Comparison of ENCODE assay signal across 14 cellular contexts in the genomic region with DNA sequence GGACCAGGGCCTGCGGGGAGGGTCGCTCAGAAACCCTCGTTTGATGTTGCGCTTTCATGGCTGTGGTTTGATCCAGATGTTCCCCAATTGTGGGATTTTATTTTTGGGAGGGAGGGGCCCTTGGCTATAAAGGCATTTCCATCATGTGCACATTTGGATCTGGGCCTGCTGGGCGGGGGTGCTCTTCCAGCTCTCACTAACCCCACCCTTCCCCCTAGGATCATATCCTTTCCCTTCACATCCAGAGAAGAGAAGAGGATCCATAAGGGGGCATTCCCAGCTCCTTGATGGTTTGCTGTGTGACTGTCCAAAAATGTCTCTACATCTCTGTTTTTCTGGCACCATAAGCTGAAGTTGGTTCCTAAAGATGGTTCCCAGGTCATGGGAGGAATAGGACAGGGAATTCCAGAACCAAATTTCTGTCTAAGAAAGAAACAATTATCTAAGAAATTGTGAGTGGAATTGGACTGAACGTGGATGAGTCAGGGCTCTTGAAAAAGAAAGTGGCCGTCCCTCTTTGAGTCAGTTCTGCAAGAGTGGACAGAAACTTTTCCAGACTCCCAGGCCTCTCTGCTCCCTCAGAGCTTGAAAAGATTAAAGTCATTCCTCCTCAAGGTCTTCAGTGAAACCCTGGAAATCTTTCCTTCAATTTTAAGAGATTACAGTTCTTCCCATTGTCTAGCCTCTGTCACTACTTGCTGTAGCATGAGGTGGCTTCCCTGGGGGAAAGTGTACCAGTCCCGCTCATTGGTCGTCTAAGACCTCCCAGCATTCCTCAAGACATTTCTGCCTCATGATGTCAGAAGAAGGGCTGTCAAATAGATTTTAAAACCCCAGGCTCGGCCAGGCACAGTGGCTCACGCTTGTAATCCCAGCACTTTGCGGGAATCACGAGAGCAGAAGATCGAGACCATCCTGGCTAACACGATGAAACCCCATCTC. TPM values are rescaled to one million over a fixed set of nuclear protein-coding genes. Genes with fewer than 3 reads are reported as not detected.
DNase-seq lines count a peak whose midpoint lies in the region; ATAC-seq, FAIRE-seq and TF ChIP-seq lines count a peak whose summit lies in the region.
"Had no signal": no experiment of that assay in that cellular context is flagged by ENCODE, and none has a peak within 500 bp of the region (broad histone marks: within the 10 kb centered on the region; RNA-seq: fewer than 3 reads in every experiment).

No MANE protein-coding gene starts in this region.

- H3K4me1 ChIP-seq in GM23338 (ENCODE audit: insufficient read depth) (no peaks in the 10 kb centered on the region; the same call in 1 of the 2 replicates), H1 (replicated peaks in 1 of 4; ENCODE audit: control insufficient read depth in 3 of 4, insufficient read depth in 4 of 4, low read length in 3 of 4) (peaks cover 0 to 9% (median 2%) of the 10 kb centered on the region in 4 experiments; a peak in 3 of 7 replicates), lower lobe of right lung (no peaks in the 10 kb centered on the region), thoracic aorta (ENCODE audit: control insufficient read depth in 1 of 2, low read depth in 2 of 2) (peaks cover 17 to 28% of the 10 kb centered on the region in 2 donors)

- no peak for TF ChIP-seq POLR2A in H1 (IDR thresholded peaks at IDR 0.05; ENCODE audit: control extremely low read depth in 1 of 2, low read depth in 2 of 2, low read length in 2 of 2)

- peaks cover 9% of the 10 kb centered on the region; the same call in 2 of the 3 replicates for H3K4me1 Mint-ChIP-seq in GM23338

- H3K27me3 ChIP-seq in GM23338 (ENCODE audit: insufficient read depth) = peaks cover 69% of the 10 kb centered on the region
- H3K27me3 ChIP-seq in H1 (replicated peaks in 1 of 4; ENCODE audit: control insufficient read depth in 3 of 4, extremely low read depth in 1 of 4, insufficient read depth in 3 of 4, low read length in 3 of 4) = peaks cover 0 to 47% (median 20%) of the 10 kb centered on the region in 4 experiments; a peak in 6 of 7 replicates
- H3K27me3 ChIP-seq in lower lobe of right lung (ENCODE audit: low read depth) = no peaks in the 10 kb centered on the region
- H3K27me3 ChIP-seq in thoracic aorta (replicated peaks; ENCODE audit: insufficient read depth) = no peaks in the 10 kb centered on the region

- H3K9ac ChIP-seq in H1 (replicated peaks in 1 of 4; ENCODE audit: extremely low read depth in 1 of 4, low read depth in 3 of 4, low read length in 3 of 4) = no peak overlapping the region

- WGBS in H1 (ENCODE audit: extremely low coverage in 1 of 2, insufficient coverage in 1 of 2, insufficient read length in 1 of 2, insufficient replicate concordance in 2 of 2, low coverage in 1 of 2, low lambda C conversion rate in 2 of 2, missing lambda C conversion rate in 1 of 2), 2 experiments = 87% methylated on average over 15 of the region's 15 CpGs; no CpG with 5 or more reads in 1 of the 2 experiments

- H3K4me3 ChIP-seq in GM23338 (no peak overlapping the region), H1 (ENCODE audit: extremely low read depth in 1 of 4, insufficient read depth in 2 of 4, low read depth in 3 of 4, low read length in 4 of 4) (no peak overlapping the region), lower lobe of right lung (no peak overlapping the region), thoracic aorta (peak overlapping the region; percentile 52)

- H3K56ac ChIP-seq in H1 (replicated peaks; ENCODE audit: insufficient read length, low read depth, low read length) = no peak overlapping the region

- H2AFZ ChIP-seq in GM23338 (0 out of 2 replicates have a peak overlapping the region, but pooled peaks have one; percentile 69), H1 (ENCODE audit: low read length) (no peak overlapping the region)

- no peak for TF ChIP-seq RAD21 in H1 (IDR thresholded peaks at IDR 0.05 in 1 of 2, conservative IDR thresholded peaks at IDR 0.05 in 1 of 2; ENCODE audit: low read depth in 2 of 2, low read length in 2 of 2)

- no peak overlapping the region for H3K18ac ChIP-seq in H1 (ENCODE audit: extremely low read depth, low read length)

- no peaks in the 10 kb centered on the region for H3K36me3 Mint-ChIP-seq in GM23338 (ENCODE audit: low read depth)

- no peak overlapping the region for H3K27ac Mint-ChIP-seq in GM23338
- H3K27ac Mint-ChIP-seq: activated CD8-positive, alpha-beta T cell treated with anti-CD3 and anti-CD28 coated beads, Interleukin-2, amount 10 ng/mL, durations not matched to agents 7 days and 5 days had no signal

- no peak overlapping the region for H2BK12ac ChIP-seq in H1 (ENCODE audit: low read depth, low read length)

- H4K5ac ChIP-seq in H1 (ENCODE audit: insufficient read length, low read depth, low read length) = no peak overlapping the region

- ATAC-seq in GM23338 (no peak), lower lobe of right lung (no peak), thoracic aorta (ENCODE audit: insufficient number of reproducible peaks, low FRiP score, low read depth) (peak; percentile 66), GM21737 (IDR thresholded peaks at IDR 0.05; ENCODE audit: unreplicated experiment) (no peak)
- ATAC-seq: activated CD8-positive, alpha-beta T cell treated with anti-CD3 and anti-CD28 coated beads, Interleukin-2, amount 10 ng/mL, durations not matched to agents 7 days and 5 days had no signal

- no peak overlapping the region for H4K91ac ChIP-seq in H1 (replicated peaks; ENCODE audit: insufficient read length, low read length)

- H3K23me2 ChIP-seq in H1 (ENCODE audit: low read depth, low read length) = no peaks in the 10 kb centered on the region

- intact Hi-C loops in lower lobe of right lung (cut with DNase I) = no loop called here

- no peaks in the 10 kb centered on the region for H3K9me2 ChIP-seq in GM23338 (ENCODE audit: insufficient read depth)

- no peak for DNase-seq in GM23338 (ENCODE audit: low spot score)
- no peak for DNase-seq in H1 (ENCODE audit: low read depth in 1 of 2, low spot score in 2 of 2)
- no peak for DNase-seq in lower lobe of right lung
- no peak for DNase-seq in thoracic aorta (ENCODE audit: low spot score)
- no peak for DNase-seq in NCI-H1694 (lab: John Stamatoyannopoulos, UW)
- no peak for DNase-seq in NCI-H226
- DNase-seq in hippocampal formation (lab: John Stamatoyannopoulos, UW) = no peak
- DNase-seq: activated CD8-positive, alpha-beta T cell treated with anti-CD3 and anti-CD28 coated beads, Interleukin-2, amount 10 ng/mL, durations not matched to agents 7 days and 5 days; NCI-H1436; NCI-H774; SW 1271 had no signal

- no peak for FAIRE-seq in H1 (lab: Jason Lieb, UNC)
- FAIRE-seq: kidney, urothelium cell line had no signal

- H4K20me1 ChIP-seq in GM23338 (replicated peaks; ENCODE audit: insufficient read depth) = no peaks in the 10 kb centered on the region
- H4K20me1 ChIP-seq in H1 (replicated peaks in 1 of 2; ENCODE audit: control insufficient read depth in 1 of 2, insufficient read depth in 2 of 2, low read length in 2 of 2) = no peaks in the 10 kb centered on the region

- H2BK20ac ChIP-seq in H1 (ENCODE audit: low read length) = no peak overlapping the region

- no peak overlapping the region for H3K14ac ChIP-seq in H1 (ENCODE audit: insufficient read length)

- no peak overlapping the region for H4K8ac ChIP-seq in H1 (ENCODE audit: extremely low read depth, insufficient read depth, low read length)

- no peak overlapping the region for H2AK5ac ChIP-seq in H1 (ENCODE audit: low read depth, low read length)

- no peak for TF ChIP-seq EP300 in H1 (IDR thresholded peaks at IDR 0.05; ENCODE audit: borderline replicate concordance in 1 of 2, low read depth in 2 of 2, low read length in 2 of 2)

- H3K79me2 ChIP-seq in GM23338 (replicated peaks; ENCODE audit: insufficient read depth) (no peaks in the 10 kb centered on the region), H1 (ENCODE audit: control insufficient read depth in 1 of 2, insufficient read depth in 2 of 2, low read length in 2 of 2) (no peaks in the 10 kb centered on the region)

- no peak overlapping the region for H3K27ac ChIP-seq in GM23338 (ENCODE audit: low read depth)
- H3K27ac ChIP-seq in H1 (ENCODE audit: low read depth, low read length) = no peak overlapping the region
- peak overlapping the region; percentile 36 for H3K27ac ChIP-seq in lower lobe of right lung
- peak overlapping the region; percentile 74 to 93 for H3K27ac ChIP-seq in thoracic aorta

- H2BK15ac ChIP-seq in H1 (ENCODE audit: low read length) = no peak overlapping the region

- H2BK5ac ChIP-seq in H1 (ENCODE audit: low read depth, low read length) = no peak overlapping the region

- no peak for TF ChIP-seq CTCF in GM23338 (conservative IDR thresholded peaks at IDR 0.05; ENCODE audit: low read depth in 2 of 2)
- TF ChIP-seq CTCF in H1 (IDR thresholded peaks at IDR 0.05; ENCODE audit: control extremely low read depth in 1 of 3, insufficient read depth in 1 of 3, low read depth in 1 of 3, low read length in 3 of 3) = no peak
- TF ChIP-seq CTCF in lower lobe of right lung (IDR thresholded peaks at IDR 0.05) = no peak
- TF ChIP-seq CTCF in thoracic aorta (IDR thresholded peaks at IDR 0.05) = no peak

- CTCF ChIA-PET in H1 (lab: Charles Lee; ENCODE audit: partially characterized antibody) = interaction anchor here (0.7 to 20.5 kb wide), 16 partner anchors 8 to 194 kb away, joined by 3 to 242 read pairs (median 5); partner anchors contain the start of genes HOXC4, HOXC5, HOXC8 and SMUG1

- no peak overlapping the region for H3K4ac ChIP-seq in H1 (replicated peaks; ENCODE audit: insufficient read length, low read depth, low read length)

- H3K4me2 ChIP-seq in GM23338 (peak overlapping the region; percentile 49; the same call in 1 of the 2 replicates), H1 (ENCODE audit: insufficient read depth in 1 of 2, low read depth in 2 of 2, low read length in 2 of 2) (peak overlapping the region in 1 of 2 experiments; percentile 25; a peak in 2 of 4 replicates)

- H3F3A ChIP-seq in GM23338 (replicated peaks; ENCODE audit: low read depth) = no peaks in the 10 kb centered on the region

- H3K36me3 ChIP-seq in GM23338 (ENCODE audit: insufficient read depth) (no peaks in the 10 kb centered on the region), H1 (ENCODE audit: control insufficient read depth in 2 of 4, insufficient read depth in 4 of 4, low read length in 3 of 4) (no peaks in the 10 kb centered on the region), lower lobe of right lung (no peaks in the 10 kb centered on the region), thoracic aorta (no peaks in the 10 kb centered on the region)

- no peak overlapping the region for H3K23ac ChIP-seq in H1 (ENCODE audit: insufficient read length)

- peaks cover 31% of the 10 kb centered on the region for H3K27me3 Mint-ChIP-seq in GM23338 (ENCODE audit: insufficient read depth, low read depth, poor library complexity)

- H3K9me3 Mint-ChIP-seq in GM23338 = no peaks in the 10 kb centered on the region

- no peak overlapping the region for H2BK120ac ChIP-seq in H1 (replicated peaks; ENCODE audit: low read depth, low read length)

- H3K9me3 ChIP-seq in H1 (ENCODE audit: insufficient read depth in 2 of 2, low read depth in 1 of 2, low read length in 1 of 2) (no peaks in the 10 kb centered on the region), lower lobe of right lung (no peaks in the 10 kb centered on the region), thoracic aorta (no peaks in the 10 kb centered on the region)

- no peaks in the 10 kb centered on the region for H3K79me1 ChIP-seq in H1 (ENCODE audit: low read depth, low read length)

- H3K4me3 Mint-ChIP-seq in GM23338 = no peak overlapping the region
- H3K4me3 Mint-ChIP-seq: activated CD8-positive, alpha-beta T cell treated with anti-CD3 and anti-CD28 coated beads, Interleukin-2, amount 10 ng/mL, durations not matched to agents 7 days and 5 days had no signal

- POLR2A ChIA-PET in H1 (lab: Charles Lee; ENCODE audit: partially characterized antibody) = interaction anchor here (1.3 to 1.4 kb wide), 2 partner anchors 9 to 31 kb away, joined by 4 read pairs; no protein-coding TSS in a partner anchor

RNA-seq across cellular contexts. Expression of gene SMUG1, which starts 47.0 kb away (rescaled TPM):
- 19.6 and 23.8 TPM in 2 replicates for total RNA-seq in GM23338 (2014; rRNA removed; shearing (Covaris generic))
- polyA plus RNA-seq in GM23338 (2016; fragmentation: Nextera tagmentation; extraction: Ambion mirVana) = 21.8 and 23.1 TPM in 2 replicates
- 15.8 and 18.6 TPM in 2 replicates for total RNA-seq in H1 (2021; fragmentation: NEBNext Ultra II Directional; extraction: Animal tissue kit (Norgen Biotek cat#: 25700))
- 35.0 and 35.7 TPM in 2 replicates for polyA plus RNA-seq in H1 (2011; rRNA removed)
- 31.1 TPM for polyA plus RNA-seq in H1 (2011; cell fraction: cytosol; rRNA removed)
- 35.6 TPM for polyA plus RNA-seq in H1 (2011; cell fraction: nucleus; rRNA removed)
- polyA plus RNA-seq in H1 (2012, experiment 1 of 2) = 21.2 to 26.6 TPM (median 23.8 TPM) in 4 replicates
- polyA plus RNA-seq in H1 (2012, experiment 2 of 2) = 26.7 TPM
- 16.0 TPM for polyA plus RNA-seq in H1 (2013, experiment 1 of 2)
- polyA plus RNA-seq in H1 (2013, experiment 2 of 2) = 14.1 TPM
- polyA minus RNA-seq in H1 (2011; rRNA and poly(A)+ RNA removed) = 19.1 and 19.4 TPM in 2 replicates
- 10.4 TPM for polyA minus RNA-seq in H1 (2011; cell fraction: cytosol; rRNA and poly(A)+ RNA removed)
- 22.1 TPM for polyA minus RNA-seq in H1 (2011; cell fraction: nucleus; rRNA and poly(A)+ RNA removed)
- 29.4 TPM for total RNA-seq in lower lobe of right lung
- total RNA-seq in thoracic aorta = 10 to 100 TPM; 29.4 to 39.3 TPM

Comparison
In these comparisons a context has a peak if more than half of its experiments do, and no peak if none do; other contexts are left out.
1. H3K27ac ChIP-seq: peak in lower lobe of right lung (single experiment) and thoracic aorta (2 of 2); none in GM23338 (single experiment) and H1 (single experiment).